8 cellular contexts compared by ENCODE assay signal in the genomic region with DNA sequence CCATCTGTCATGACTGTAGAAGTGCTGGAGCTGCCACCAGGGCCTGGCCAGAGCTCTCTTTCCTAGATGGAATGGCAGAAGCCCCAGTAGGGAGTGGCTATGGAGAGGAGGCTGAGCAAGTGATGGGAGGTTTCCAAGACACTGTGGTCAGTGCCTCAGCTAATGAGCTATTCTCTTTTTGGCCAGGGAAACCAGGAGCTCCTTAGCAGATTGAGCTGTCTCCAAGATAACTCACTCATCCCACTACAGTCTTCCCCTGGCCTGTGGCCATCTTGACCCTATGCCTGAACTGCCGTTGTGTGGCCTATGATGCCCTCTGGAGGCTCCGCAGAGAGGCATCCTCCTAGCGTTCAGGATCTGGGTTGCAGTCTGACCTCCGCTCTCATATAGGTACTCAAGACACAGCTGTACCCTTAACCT.
DNase-seq lines count a peak whose midpoint lies in the region; ATAC-seq and TF ChIP-seq lines count a peak whose summit lies in the region.

No MANE protein-coding gene starts in this region.

- H3K36me3 ChIP-seq in right atrium auricular region = peaks cover 27% of the 10 kb centered on the region
- H3K36me3 ChIP-seq in ascending aorta = peaks cover 27 to 53% of the 10 kb centered on the region in 2 donors
- no peaks in the 10 kb centered on the region for H3K36me3 ChIP-seq in MM.1S (replicated peaks; ENCODE audit: insufficient read depth, low read length)

- H3K4me2 ChIP-seq in MM.1S (ENCODE audit: low read depth, low read length) = no peak overlapping the region

- H3K27me3 ChIP-seq in right atrium auricular region = no peaks in the 10 kb centered on the region
- no peaks in the 10 kb centered on the region for H3K27me3 ChIP-seq in ascending aorta
- no peaks in the 10 kb centered on the region for H3K27me3 ChIP-seq in MM.1S (replicated peaks; ENCODE audit: insufficient read depth, low read length)

- no peaks in the 10 kb centered on the region for H3K9me2 ChIP-seq in MM.1S (replicated peaks; ENCODE audit: insufficient read depth, low read length)

- H2AFZ ChIP-seq in MM.1S (ENCODE audit: low read length) = no peak overlapping the region

- peak; percentile 53 for DNase-seq in Right ventricle myocardium superior
- DNase-seq in right atrium auricular region (ENCODE audit: low spot score) = no peak
- peak in 1 of 2 donors; percentile 73 for DNase-seq in ascending aorta (ENCODE audit: low spot score in 2 of 2)
- peak; percentile 13 for DNase-seq in kidney tubule cell (ENCODE audit: low spot score)
- no peak for DNase-seq in mesenteric fat pad (ENCODE audit: low spot score)
- no peak for DNase-seq in MM.1S
- DNase-seq in GM19238 (ENCODE audit: insufficient read length, low spot score) = no peak

- H4K20me1 ChIP-seq in MM.1S (ENCODE audit: insufficient read depth, low read length) = no peaks in the 10 kb centered on the region

- H3K9ac ChIP-seq in MM.1S (ENCODE audit: low read length) = no peak overlapping the region

- H3K4me3 ChIP-seq in right atrium auricular region = no peak overlapping the region
- no peak overlapping the region for H3K4me3 ChIP-seq in ascending aorta
- no peak overlapping the region for H3K4me3 ChIP-seq in MM.1S (ENCODE audit: low read length)

- H3K27ac ChIP-seq in right atrium auricular region = peak overlapping the region in 1 of 2 donors; percentile 51
- H3K27ac ChIP-seq in ascending aorta = no peak overlapping the region
- H3K27ac ChIP-seq in MM.1S (ENCODE audit: low read length) = no peak overlapping the region

- H3K9me3 ChIP-seq in right atrium auricular region = no peaks in the 10 kb centered on the region
- H3K9me3 ChIP-seq in ascending aorta = no peaks in the 10 kb centered on the region
- no peaks in the 10 kb centered on the region for H3K9me3 ChIP-seq in MM.1S (replicated peaks; ENCODE audit: insufficient read depth, low read length)

- H3K4me1 ChIP-seq in right atrium auricular region = peaks cover 0 to 21% of the 10 kb centered on the region in 2 donors
- H3K4me1 ChIP-seq in ascending aorta = no peaks in the 10 kb centered on the region
- H3K4me1 ChIP-seq in MM.1S (ENCODE audit: low read length) = no peaks in the 10 kb centered on the region

- ATAC-seq in Right ventricle myocardium superior (ENCODE audit: poor library complexity) (peak; percentile 17), HG03108 (IDR thresholded peaks at IDR 0.05; ENCODE audit: unreplicated experiment) (no peak)

- intact Hi-C loops in Right ventricle myocardium superior (cut with DNase I) = no loop called here
- intact Hi-C loops in ascending aorta (cut with DNase I) = no loop called here

- TF ChIP-seq CTCF in right atrium auricular region (IDR thresholded peaks at IDR 0.05) = peak in 1 of 2 donors; percentile 48
- TF ChIP-seq CTCF in ascending aorta (IDR thresholded peaks at IDR 0.05) = peak in 2 of 3 experiments; percentile 13 to 18
- no peak for TF ChIP-seq CTCF in MM.1S (IDR thresholded peaks at IDR 0.05; ENCODE audit: low read length)

- no peaks in the 10 kb centered on the region for H3F3A ChIP-seq in MM.1S (ENCODE audit: insufficient read depth, low read length)

- H3K79me2 ChIP-seq in MM.1S (ENCODE audit: low read length) = no peaks in the 10 kb centered on the region

Comparison
In these comparisons a context has a peak if more than half of its experiments do, and no peak if none do; other contexts are left out.
1. DNase-seq: peak in Right ventricle myocardium superior (single experiment) and kidney tubule cell (single experiment); none in right atrium auricular region (single experiment), mesenteric fat pad (single experiment), MM.1S (single experiment) and GM19238 (single experiment).